ENCODE assay signal across 8 cellular contexts in the genomic region with DNA sequence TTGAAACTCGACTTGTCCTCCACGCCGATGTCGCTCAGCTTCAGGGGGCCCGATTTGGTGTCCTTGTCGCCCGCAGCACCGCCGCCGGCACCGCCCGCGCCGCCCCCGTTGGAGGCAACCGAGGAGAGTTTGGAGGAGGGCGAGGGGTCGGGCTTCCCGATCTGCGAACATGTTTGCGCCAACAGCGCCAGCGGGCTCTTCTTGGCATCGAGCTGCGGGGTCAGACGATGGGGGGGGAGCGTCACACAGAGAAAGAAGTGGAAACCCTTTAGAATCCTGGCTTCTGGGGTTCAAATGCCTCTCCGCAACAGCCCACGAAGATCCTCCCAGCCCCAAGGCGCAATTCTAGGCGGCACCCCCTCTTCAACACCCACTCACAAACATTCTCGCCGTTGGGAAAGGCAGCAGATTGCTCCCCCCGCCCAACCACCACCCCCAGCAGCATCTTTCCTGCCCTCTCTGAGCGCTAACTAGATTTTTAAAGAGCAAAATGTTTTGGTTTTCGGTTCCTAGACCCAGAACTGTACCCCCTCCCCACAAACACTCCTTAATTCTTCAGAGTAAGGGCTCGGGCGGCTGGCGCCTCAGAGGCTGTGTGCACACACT. TPM values are rescaled to one million over a fixed set of nuclear protein-coding genes. Genes with fewer than 3 reads are reported as not detected.
A peak's percentile ranks its signal among the peaks of the same experiment; 100 is the strongest.
DNase-seq lines count a peak whose midpoint lies in the region; ATAC-seq and TF ChIP-seq lines count a peak whose summit lies in the region.

No MANE protein-coding gene starts in this region.

- BruUV-seq in Caco-2 (replicated peaks; lab: Mats Ljungman, UMichigan): no TSS peak

- H3K4me1 Mint-ChIP-seq in Caco-2 (ENCODE audit: low read depth, unreplicated experiment): peaks cover under 1% of the 10 kb centered on the region

- intact Hi-C loops in Caco-2 (cut with micrococcal nuclease; ENCODE audit: unreplicated experiment): loop anchor here (1.0 to 10.0 kb wide), 6 partner anchors 225 to 1145 kb away; no protein-coding TSS in a partner anchor
- intact Hi-C loops in mucosa of descending colon (cut with DNase I, micrococcal nuclease): loop anchor here (5.0 to 10.0 kb wide), 3 partner anchors 105 to 637 kb away; no protein-coding TSS in a partner anchor

- H3K36me3 Mint-ChIP-seq in Caco-2 (ENCODE audit: insufficient read depth, unreplicated experiment): peaks cover 89% of the 10 kb centered on the region

- no peak for TF ChIP-seq POLR2A in GM18505 (IDR thresholded peaks at IDR 0.05; ENCODE audit: borderline replicate concordance, extremely low read depth, insufficient read depth, insufficient read length)

- ATAC-seq in mucosa of descending colon: no peak
- ATAC-seq in GM18505 (IDR thresholded peaks at IDR 0.05; ENCODE audit: unreplicated experiment): no peak
- no peak for ATAC-seq in GM19035 (IDR thresholded peaks at IDR 0.05; ENCODE audit: unreplicated experiment)

- peaks cover 4% of the 10 kb centered on the region for H3K36me3 ChIP-seq in Caco-2 (ENCODE audit: control insufficient read depth, insufficient read depth, low read length)
- no peaks in the 10 kb centered on the region for H3K36me3 ChIP-seq in mucosa of descending colon (ENCODE audit: low read depth)

- H3K4me3 ChIP-seq in Caco-2 (ENCODE audit: low read depth, low read length) (peak overlapping the region; percentile 99), choroid plexus epithelial cell (ENCODE audit: low read depth, low read length) (peak overlapping the region; percentile 79), mucosa of descending colon (peak overlapping the region; percentile 57)
- H3K4me3 ChIP-seq in Jurkat, Clone E6-1 (ENCODE audit: low read length): peak overlapping the region; percentile 40

- H3K4me1 ChIP-seq in Caco-2 (peaks cover under 1% of the 10 kb centered on the region), mucosa of descending colon (ENCODE audit: low read depth) (peaks cover 14% of the 10 kb centered on the region)

- TF ChIP-seq CTCF in Caco-2 (IDR thresholded peaks at IDR 0.05; ENCODE audit: insufficient read depth in 1 of 2, low read depth in 1 of 2, low read length in 1 of 2, severe bottlenecking in 1 of 2, unreplicated experiment in 1 of 2) (peak in 1 of 2 experiments; percentile 1), choroid plexus epithelial cell (conservative IDR thresholded peaks at IDR 0.05; ENCODE audit: low read depth, low read length) (no peak), mucosa of descending colon (IDR thresholded peaks at IDR 0.05) (no peak)

- no peaks in the 10 kb centered on the region for H3K9me3 ChIP-seq in Caco-2
- no peaks in the 10 kb centered on the region for H3K9me3 ChIP-seq in mucosa of descending colon

- peak overlapping the region; percentile 70 for H3K27ac Mint-ChIP-seq in Caco-2 (ENCODE audit: unreplicated experiment)

- CTCF ChIA-PET in Caco-2 (lab: Charles Lee): interaction anchor here (0.7 to 1.6 kb wide), 3 partner anchors 30 to 510 kb away, joined by 3 to 5 read pairs (median 4); no protein-coding TSS in a partner anchor

- no peaks in the 10 kb centered on the region for H3K27me3 ChIP-seq in Caco-2 (replicated peaks; ENCODE audit: control insufficient read depth, insufficient read depth, low read length)

- POLR2A ChIA-PET in Caco-2 (lab: Charles Lee): no interaction called here

- no peak for DNase-seq in Caco-2
- DNase-seq in Jurkat, Clone E6-1 (ENCODE audit: low read depth, low spot score): no peak
- DNase-seq in choroid plexus epithelial cell (ENCODE audit: low read depth): peak; percentile 36
- peak in 1 of 3 donors; percentile 44 for DNase-seq in mucosa of descending colon
- no peak for DNase-seq in LoVo (ENCODE audit: low spot score)
- no peak for DNase-seq in HK-2 (ENCODE audit: unreplicated experiment)

- no peaks in the 10 kb centered on the region for H3K27me3 Mint-ChIP-seq in Caco-2 (ENCODE audit: insufficient read depth, unreplicated experiment)

- peak overlapping the region; percentile 94 for H3K4me3 Mint-ChIP-seq in Caco-2 (ENCODE audit: unreplicated experiment)

- no peaks in the 10 kb centered on the region for H3K9me3 Mint-ChIP-seq in Caco-2 (ENCODE audit: unreplicated experiment)

RNA-seq across cellular contexts. Expression of gene ZNF503, which starts 1.3 kb away (rescaled TPM):
- total RNA-seq in Caco-2 (2022) (35.5 and 35.7 TPM in 2 replicates), mucosa of descending colon (10 to 100 TPM in 1 of 3 donors, 1 to 10 TPM in 2; 3.7 to 32.3 (median 6.1) TPM)
- 1.1 TPM for polyA plus RNA-seq in Jurkat, Clone E6-1 (2012; ENCODE audit: insufficient read depth, insufficient read length)

RNA-seq across cellular contexts. Expression of gene LRMDA, which starts 31.2 kb away (rescaled TPM):
- 18.5 and 21.6 TPM in 2 replicates for total RNA-seq in Caco-2 (2022)
- not detected for polyA plus RNA-seq in Jurkat, Clone E6-1 (2012; ENCODE audit: insufficient read depth, insufficient read length)
- 10 to 100 TPM in 2 of 3 donors, 1 to 10 TPM in 1; 9.4 to 14.9 (median 10.3) TPM for total RNA-seq in mucosa of descending colon

Comparison
In these comparisons a context has a peak if more than half of its experiments do, and no peak if none do; other contexts are left out.
1. H3K4me3 ChIP-seq: peak in every context shown above with its lines; median percentile 99 in Caco-2; 79 in choroid plexus epithelial cell; 57 in mucosa of descending colon; 40 in Jurkat, Clone E6-1.